Comparison of ENCODE assay signal across 11 cellular contexts in genomic region chr3:27758083-27758482, GRCh38. TPM values are rescaled to one million over a fixed set of nuclear protein-coding genes. Genes with fewer than 3 reads are reported as not detected.
A peak's percentile ranks its signal among the peaks of the same experiment; 100 is the strongest.
DNase-seq lines count a peak whose midpoint lies in the region; ATAC-seq, FAIRE-seq and TF ChIP-seq lines count a peak whose summit lies in the region.
"Had no signal": no experiment of that assay in that cellular context is flagged by ENCODE, and none has a peak within 500 bp of the region (broad histone marks: within the 10 kb centered on the region; RNA-seq: fewer than 3 reads in every experiment).

No MANE protein-coding gene starts in this region.

- H3K27ac ChIP-seq in PC-3 (ENCODE audit: low read length) (no peak overlapping the region), smooth muscle cell (ENCODE audit: low read depth) (peak overlapping the region; percentile 2), SJCRH30 (no peak overlapping the region)
- H3K27ac ChIP-seq: BLaER1 had no signal

- H3F3A ChIP-seq in PC-3 (ENCODE audit: low read length, unreplicated experiment) (no peaks in the 10 kb centered on the region), smooth muscle cell (ENCODE audit: low read depth) (no peaks in the 10 kb centered on the region)

- no peak for FAIRE-seq in GM12891 (lab: Jason Lieb, UNC)

- H3K9me3 ChIP-seq in PC-3 (ENCODE audit: low read length) (no peaks in the 10 kb centered on the region), smooth muscle cell (replicated peaks; ENCODE audit: low read depth) (no peaks in the 10 kb centered on the region), SJCRH30 (replicated peaks) (no peaks in the 10 kb centered on the region)
- H3K9me3 ChIP-seq: BLaER1 had no signal

- H4K20me1 ChIP-seq in PC-3 (ENCODE audit: low read length) (no peaks in the 10 kb centered on the region), smooth muscle cell (ENCODE audit: low read depth) (no peaks in the 10 kb centered on the region)
- H4K20me1 ChIP-seq: BLaER1 had no signal

- POLR2A ChIA-PET in PC-3 (lab: Charles Lee; ENCODE audit: unreplicated experiment), result no interaction called here

- H3K4me2 ChIP-seq in PC-3 (ENCODE audit: low read length) (no peak overlapping the region), smooth muscle cell (no peak overlapping the region)
- H3K4me2 ChIP-seq: BLaER1 had no signal

- no peaks in the 10 kb centered on the region for H3K9me2 ChIP-seq in PC-3 (replicated peaks; ENCODE audit: low read length)

- no TSS peak for BruUV-seq in PC-3 (replicated peaks; lab: Mats Ljungman, UMichigan)

- no peak for TF ChIP-seq POLR2A in GM12891 (IDR thresholded peaks at IDR 0.05; ENCODE audit: low read depth, low read length)

- CTCF ChIA-PET in PC-3 (lab: Charles Lee), result interaction anchor here (0.7 kb wide), 1 partner anchor 15 kb away, joined by 4 read pairs; no protein-coding TSS in a partner anchor

- WGBS in smooth muscle cell (ENCODE audit: low lambda C conversion rate), result 20% methylated on average over 1 of the region's 1 CpG

- H3K79me2 ChIP-seq in PC-3 (ENCODE audit: low read length), result no peaks in the 10 kb centered on the region
- H3K79me2 ChIP-seq in smooth muscle cell (ENCODE audit: low read depth), result no peaks in the 10 kb centered on the region

- H3K4me1 ChIP-seq in PC-3 (ENCODE audit: insufficient read depth, low read length), result peaks cover 16% of the 10 kb centered on the region; the same call in 1 of the 2 replicates
- H3K4me1 ChIP-seq in smooth muscle cell (ENCODE audit: low read depth), result no peaks in the 10 kb centered on the region
- no peaks in the 10 kb centered on the region for H3K4me1 ChIP-seq in SJCRH30
- H3K4me1 ChIP-seq: BLaER1 had no signal

- H3K27me3 ChIP-seq in PC-3 (ENCODE audit: low read length) (no peaks in the 10 kb centered on the region), smooth muscle cell (ENCODE audit: low read depth) (no peaks in the 10 kb centered on the region), SJCRH30 (no peaks in the 10 kb centered on the region; the same call in 1 of the 2 replicates)
- H3K27me3 ChIP-seq: BLaER1 had no signal

- ATAC-seq in PC-3, result peak; percentile 80

- H3K9ac ChIP-seq in PC-3 (ENCODE audit: low read length) (no peak overlapping the region), smooth muscle cell (ENCODE audit: low read depth) (no peak overlapping the region)
- H3K9ac ChIP-seq: BLaER1 had no signal

- peak; percentile 50 for DNase-seq in activated CD4-positive, alpha-beta T cell treated with anti-CD3 and anti-CD28 coated beads for 48 hours
- no peak for DNase-seq in activated CD4-positive, alpha-beta T cell treated with anti-CD3 and anti-CD28 coated beads, Interleukin-2, amount 50 U/mL, for 1 hour
- peak; percentile 88 for DNase-seq in PC-3
- peak; percentile 97 for DNase-seq in epithelial cell of esophagus (ENCODE audit: low read depth)
- DNase-seq in smooth muscle cell (lab: John Stamatoyannopoulos, UW; ENCODE audit: unreplicated experiment), result no peak
- DNase-seq in GM12891 (ENCODE audit: insufficient read length, low spot score), result no peak
- DNase-seq in activated naive CD4-positive, alpha-beta T cell treated with Interleukin-2 at 50 U/mL for 16 hours, result no peak
- no peak for DNase-seq in SJCRH30
- DNase-seq: aorta, H7 had no signal

- H3K4me3 ChIP-seq in PC-3 (ENCODE audit: low read length), result no peak overlapping the region
- H3K4me3 ChIP-seq in epithelial cell of esophagus (ENCODE audit: low read length), result no peak overlapping the region
- H3K4me3 ChIP-seq in smooth muscle cell, result no peak overlapping the region
- no peak overlapping the region for H3K4me3 ChIP-seq in SJCRH30
- H3K4me3 ChIP-seq: BLaER1 had no signal

- TF ChIP-seq CTCF in PC-3 (conservative IDR thresholded peaks at IDR 0.05; ENCODE audit: low read depth, low read length) (peak; percentile 16; the same call in 1 of the 2 replicates), epithelial cell of esophagus (IDR thresholded peaks at IDR 0.05; ENCODE audit: insufficient read depth, low read depth, low read length, missing control alignments) (no peak), smooth muscle cell (IDR thresholded peaks at IDR 0.05; ENCODE audit: borderline replicate concordance, insufficient read depth, poor library complexity, severe bottlenecking) (no peak)

- intact Hi-C loops in PC-3 (cut with micrococcal nuclease), result no loop called here

- H2AFZ ChIP-seq in PC-3 (ENCODE audit: low read length), result no peak overlapping the region
- no peak overlapping the region for H2AFZ ChIP-seq in smooth muscle cell (ENCODE audit: low read depth)

- no peaks in the 10 kb centered on the region for H3K36me3 ChIP-seq in PC-3 (ENCODE audit: low read depth, low read length)
- no peaks in the 10 kb centered on the region for H3K36me3 ChIP-seq in smooth muscle cell (ENCODE audit: low read depth)
- H3K36me3 ChIP-seq in SJCRH30, result no peaks in the 10 kb centered on the region
- H3K36me3 ChIP-seq: BLaER1 had no signal

TF ChIP-seq in GM12891, 5 proteins besides CTCF, POLR2A, EP300 and RAD21:
- TF ChIP-seq POLR2AphosphoS5 (IDR thresholded peaks at IDR 0.05; ENCODE audit: low read depth, low read length), result no peak
- no peak for TF ChIP-seq SPI1 (IDR thresholded peaks at IDR 0.05; ENCODE audit: low read depth, low read length)
- TF ChIP-seq PAX5 (IDR thresholded peaks at IDR 0.05; ENCODE audit: insufficient read depth, low read length, severe bottlenecking), result no peak
- no peak for TF ChIP-seq POU2F2 (IDR thresholded peaks at IDR 0.05; ENCODE audit: low read depth, low read length)
- no peak for TF ChIP-seq TAF1 (IDR thresholded peaks at IDR 0.05; ENCODE audit: low read depth, low read length)

RNA-seq across cellular contexts. Expression of gene EOMES, which starts 36.0 kb away (rescaled TPM):
- total RNA-seq in PC-3 (2014; rRNA removed), result 0.29 and 0.47 TPM in 2 replicates
- not detected in 2 replicates for total RNA-seq in smooth muscle cell
- not detected in 2 replicates for polyA plus RNA-seq in smooth muscle cell
- not detected for polyA plus RNA-seq in GM12891 (2012; ENCODE audit: low read depth, missing spikeins)
- total RNA-seq in SJCRH30 (2014; rRNA removed; shearing (Covaris generic)), result not detected in 2 replicates

Comparison
In these comparisons a context has a peak if more than half of its experiments do, and no peak if none do; other contexts are left out.
1. DNase-seq: peak in activated CD4-positive, alpha-beta T cell treated with anti-CD3 and anti-CD28 coated beads for 48 hours (single experiment), PC-3 (single experiment) and epithelial cell of esophagus (single experiment); none in activated CD4-positive, alpha-beta T cell treated with anti-CD3 and anti-CD28 coated beads, Interleukin-2, amount 50 U/mL, for 1 hour (single experiment), smooth muscle cell (single experiment), GM12891 (single experiment), activated naive CD4-positive, alpha-beta T cell treated with Interleukin-2 at 50 U/mL for 16 hours (single experiment) and SJCRH30 (0 of 2).